9 cellular contexts compared by ENCODE assay signal in genomic region chr4:143616771-143617170, GRCh38.
DNase-seq lines count a peak whose midpoint lies in the region; ATAC-seq and TF ChIP-seq lines count a peak whose summit lies in the region.
"Had no signal": no experiment of that assay in that cellular context is flagged by ENCODE, and none has a peak within 500 bp of the region (broad histone marks: within the 10 kb centered on the region; RNA-seq: fewer than 3 reads in every experiment).

No MANE protein-coding gene starts in this region.

- DNase-seq in activated CD4-positive, alpha-beta T cell treated with anti-CD3 and anti-CD28 coated beads, Interleukin-2, amount 10 ng/mL, durations not matched to agents 7 days and 5 days: peak; percentile 21
- DNase-seq in activated CD4-positive, alpha-beta T cell treated with anti-CD3 and anti-CD28 coated beads, Interleukin-2, amount 50 U/mL, for 4 hours: no peak
- peak in 2 of 3 donors; percentile 0 to 9 for DNase-seq in stimulated activated CD4-positive, alpha-beta T cell treated with anti-CD3 and anti-CD28 coated beads, TNF-alpha, amount 100 ng/mL, for 48 hours (ENCODE audit: low read depth in 3 of 3)
- DNase-seq in COLO668 (lab: John Stamatoyannopoulos, UW; ENCODE audit: unreplicated experiment) (no peak), right atrium auricular region (ENCODE audit: low spot score) (no peak), NCI-H2029 (lab: John Stamatoyannopoulos, UW) (no peak)

- TF ChIP-seq CTCF in OCI-LY3 (IDR thresholded peaks at IDR 0.05; ENCODE audit: low read depth, low read length) (no peak), right atrium auricular region (IDR thresholded peaks at IDR 0.05) (no peak)

- no peaks in the 10 kb centered on the region for H3K36me3 ChIP-seq in OCI-LY3 (replicated peaks; ENCODE audit: low read depth, low read length)
- H3K36me3 ChIP-seq in right atrium auricular region: no peaks in the 10 kb centered on the region

- H3K9me3 Mint-ChIP-seq in activated CD4-positive, alpha-beta T cell treated with anti-CD3 and anti-CD28 coated beads, Interleukin-2, amount 10 ng/mL, durations not matched to agents 7 days and 5 days: no peaks in the 10 kb centered on the region

- peaks cover 22% of the 10 kb centered on the region for H3K4me1 ChIP-seq in OCI-LY3 (ENCODE audit: low read length)
- H3K4me1 ChIP-seq in right atrium auricular region: no peaks in the 10 kb centered on the region

- peaks cover 6% of the 10 kb centered on the region for H3K4me1 Mint-ChIP-seq in activated CD4-positive, alpha-beta T cell treated with anti-CD3 and anti-CD28 coated beads, Interleukin-2, amount 10 ng/mL, durations not matched to agents 7 days and 5 days

- H2AFZ ChIP-seq in OCI-LY3 (ENCODE audit: low read depth, low read length): no peak overlapping the region
- H2AFZ ChIP-seq: PC-9 had no signal

- H3K4me3 Mint-ChIP-seq in activated CD4-positive, alpha-beta T cell treated with anti-CD3 and anti-CD28 coated beads, Interleukin-2, amount 10 ng/mL, durations not matched to agents 7 days and 5 days: no peak overlapping the region

- H3K79me2 ChIP-seq in OCI-LY3 (ENCODE audit: low read length): no peaks in the 10 kb centered on the region

- no peaks in the 10 kb centered on the region for H3K36me3 Mint-ChIP-seq in activated CD4-positive, alpha-beta T cell treated with anti-CD3 and anti-CD28 coated beads, Interleukin-2, amount 10 ng/mL, durations not matched to agents 7 days and 5 days (ENCODE audit: low read depth)

- H3K27ac ChIP-seq in OCI-LY3 (ENCODE audit: low read length) (no peak overlapping the region), right atrium auricular region (no peak overlapping the region)
- H3K27ac ChIP-seq: PC-9 had no signal

- peak overlapping the region; percentile 29 for H3K4me2 ChIP-seq in OCI-LY3 (ENCODE audit: low read length)
- H3K4me2 ChIP-seq: PC-9 had no signal

- no peak overlapping the region for H3K9ac ChIP-seq in OCI-LY3 (ENCODE audit: low read length)

- H4K20me1 ChIP-seq in OCI-LY3 (ENCODE audit: insufficient read depth, low read length): peaks cover 65% of the 10 kb centered on the region

- POLR2A ChIA-PET in activated CD4-positive, alpha-beta T cell treated with anti-CD3 and anti-CD28 coated beads, Interleukin-2, amount 10 ng/mL, durations not matched to agents 7 days and 5 days (lab: Charles Lee): no interaction called here

- H3K27me3 Mint-ChIP-seq in activated CD4-positive, alpha-beta T cell treated with anti-CD3 and anti-CD28 coated beads, Interleukin-2, amount 10 ng/mL, durations not matched to agents 7 days and 5 days: peaks cover 21% of the 10 kb centered on the region

- CTCF ChIA-PET in activated CD4-positive, alpha-beta T cell treated with anti-CD3 and anti-CD28 coated beads, Interleukin-2, amount 10 ng/mL, durations not matched to agents 7 days and 5 days (lab: Charles Lee): no interaction called here

- H3K27me3 ChIP-seq in OCI-LY3 (ENCODE audit: low read depth, low read length) (peaks cover 96% of the 10 kb centered on the region), right atrium auricular region (no peaks in the 10 kb centered on the region)

- peak; percentile 93 for ATAC-seq in HG02852 (IDR thresholded peaks at IDR 0.05; ENCODE audit: unreplicated experiment)

- H3K4me3 ChIP-seq in OCI-LY3 (ENCODE audit: low read length) (no peak overlapping the region), right atrium auricular region (no peak overlapping the region)
- H3K4me3 ChIP-seq: PC-9 had no signal

- no peak overlapping the region for H3K27ac Mint-ChIP-seq in activated CD4-positive, alpha-beta T cell treated with anti-CD3 and anti-CD28 coated beads, Interleukin-2, amount 10 ng/mL, durations not matched to agents 7 days and 5 days

- H3K9me3 ChIP-seq in OCI-LY3 (ENCODE audit: insufficient read depth, low read length): no peaks in the 10 kb centered on the region
- H3K9me3 ChIP-seq in right atrium auricular region: no peaks in the 10 kb centered on the region

Comparison
In these comparisons a context has a peak if more than half of its experiments do, and no peak if none do; other contexts are left out.
1. DNase-seq: peak in activated CD4-positive, alpha-beta T cell treated with anti-CD3 and anti-CD28 coated beads, Interleukin-2, amount 10 ng/mL, durations not matched to agents 7 days and 5 days (single experiment) and stimulated activated CD4-positive, alpha-beta T cell treated with anti-CD3 and anti-CD28 coated beads, TNF-alpha, amount 100 ng/mL, for 48 hours (2 of 3); none in activated CD4-positive, alpha-beta T cell treated with anti-CD3 and anti-CD28 coated beads, Interleukin-2, amount 50 U/mL, for 4 hours (0 of 2), COLO668 (single experiment), right atrium auricular region (single experiment) and NCI-H2029 (single experiment).